ENCODE assay signal across 1 cellular context in the genomic region with DNA sequence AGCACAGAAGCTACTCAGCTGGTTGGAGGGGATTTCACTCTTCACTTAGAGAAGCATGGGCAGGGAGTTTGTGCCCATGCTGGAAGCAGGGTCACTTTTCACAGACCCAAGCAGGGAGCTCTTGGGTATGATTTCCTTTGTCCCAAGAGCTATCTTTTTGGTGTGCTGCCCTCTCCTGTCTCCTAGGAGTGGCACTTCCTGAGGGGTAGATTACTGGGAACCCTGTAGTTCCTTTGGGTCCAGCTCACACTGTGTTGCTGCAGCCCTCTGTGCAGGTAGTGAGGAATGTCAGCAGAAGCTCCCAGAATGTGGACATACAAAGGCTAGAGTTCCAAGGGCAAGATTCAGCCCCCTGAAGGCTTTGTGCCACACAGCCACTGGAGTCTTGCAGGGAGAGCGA.
TF ChIP-seq lines count a peak whose summit lies in the region.

No MANE protein-coding gene starts in this region.

TF ChIP-seq in HepG2, 621 proteins besides CTCF, POLR2A, EP300 and RAD21 (continued from another document):
- no peak for TF ChIP-seq BHLHE40 (IDR thresholded peaks at IDR 0.05; ENCODE audit: low read length)
- TF ChIP-seq, protein P1, sequence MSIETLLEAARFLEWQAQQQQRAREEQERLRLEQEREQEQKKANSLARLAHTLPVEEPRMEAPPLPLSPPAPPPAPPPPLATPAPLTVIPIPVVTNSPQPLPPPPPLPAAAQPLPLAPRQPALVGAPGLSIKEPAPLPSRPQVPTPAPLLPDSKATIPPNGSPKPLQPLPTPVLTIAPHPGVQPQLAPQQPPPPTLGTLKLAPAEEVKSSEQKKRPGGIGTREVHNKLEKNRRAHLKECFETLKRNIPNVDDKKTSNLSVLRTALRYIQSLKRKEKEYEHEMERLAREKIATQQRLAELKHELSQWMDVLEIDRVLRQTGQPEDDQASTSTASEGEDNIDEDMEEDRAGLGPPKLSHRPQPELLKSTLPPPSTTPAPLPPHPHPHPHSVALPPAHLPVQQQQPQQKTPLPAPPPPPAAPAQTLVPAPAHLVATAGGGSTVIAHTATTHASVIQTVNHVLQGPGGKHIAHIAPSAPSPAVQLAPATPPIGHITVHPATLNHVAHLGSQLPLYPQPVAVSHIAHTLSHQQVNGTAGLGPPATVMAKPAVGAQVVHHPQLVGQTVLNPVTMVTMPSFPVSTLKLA (IDR thresholded peaks at IDR 0.05), result no peak
- no peak for TF ChIP-seq PAXIP1 (CRISPR knock-in tag; conservative IDR thresholded peaks at IDR 0.05)
- no peak for TF ChIP-seq NPAS2 (CRISPR knock-in tag; IDR thresholded peaks at IDR 0.05; ENCODE audit: borderline replicate concordance)
- no peak for TF ChIP-seq NR2F2 (IDR thresholded peaks at IDR 0.05; ENCODE audit: borderline replicate concordance, low read depth)
- TF ChIP-seq ZNF382 (CRISPR knock-in tag; IDR thresholded peaks at IDR 0.05; ENCODE audit: borderline replicate concordance), result no peak
- TF ChIP-seq ZNF335 (CRISPR knock-in tag; IDR thresholded peaks at IDR 0.05), result no peak
